9 cellular contexts compared by ENCODE assay signal in the genomic region with DNA sequence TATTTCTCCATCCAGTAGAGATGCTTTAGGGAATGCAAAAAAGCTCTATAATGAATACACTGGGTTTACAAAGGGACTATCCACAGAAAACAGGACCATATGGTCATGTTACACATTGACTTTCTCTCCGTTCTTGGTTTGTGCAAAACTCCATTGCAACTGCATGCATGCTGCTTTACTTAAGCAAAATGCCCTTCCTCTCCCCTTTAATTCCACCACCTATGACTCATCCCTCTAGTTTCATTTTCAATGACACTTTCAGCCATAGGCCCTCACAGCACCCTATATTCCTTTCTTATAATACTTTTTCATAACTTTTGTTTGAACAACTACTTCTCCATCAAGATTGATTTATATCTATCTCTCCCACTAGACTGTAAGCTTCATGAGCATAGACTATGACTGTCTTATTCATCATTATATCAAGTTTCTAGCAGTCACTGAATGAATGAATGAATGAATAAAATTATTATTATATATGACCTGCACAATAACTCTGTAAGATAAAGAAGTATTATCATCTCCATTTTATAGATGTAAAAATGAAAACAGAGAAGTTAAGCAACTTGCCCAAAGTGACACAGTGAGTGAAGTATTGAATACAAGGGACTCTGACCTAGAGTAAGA.
DNase-seq lines count a peak whose midpoint lies in the region; ATAC-seq lines count a peak whose summit lies in the region.
"Had no signal": no experiment of that assay in that cellular context is flagged by ENCODE, and none has a peak within 500 bp of the region (broad histone marks: within the 10 kb centered on the region; RNA-seq: fewer than 3 reads in every experiment).

No MANE protein-coding gene starts in this region.

- DNase-seq in EL (peak; percentile 75), fibroblast of gingiva (ENCODE audit: low read depth) (peak; percentile 50), activated gamma-delta T cell treated with Interleukin-2 at 50 U/mL for 16 hours (no peak), HPDE6-E6E7 (ENCODE audit: extremely low spot score) (no peak), caudate nucleus (lab: John Stamatoyannopoulos, UW) (no peak)
- no peak for DNase-seq in activated CD4-positive, alpha-beta T cell treated with anti-CD3 and anti-CD28 coated beads, Interleukin-2, amount 50 U/mL, for 1 hour
- DNase-seq: stimulated activated CD4-positive, alpha-beta T cell treated with anti-CD3 and anti-CD28 coated beads, Interleukin-4, amount 100 ng/mL, for 1 hour had no signal

- H3K27ac ChIP-seq in caudate nucleus (ENCODE audit: low read depth, low read length) = no peak overlapping the region

- peak; percentile 84 for ATAC-seq in GM21528 (IDR thresholded peaks at IDR 0.05; ENCODE audit: low FRiP score, unreplicated experiment)
- ATAC-seq in HG03571 (IDR thresholded peaks at IDR 0.05; ENCODE audit: unreplicated experiment) = peak; percentile 89

Comparison
In these comparisons a context has a peak if more than half of its experiments do, and no peak if none do; other contexts are left out.
1. DNase-seq: peak in EL (single experiment) and fibroblast of gingiva (single experiment); none in activated gamma-delta T cell treated with Interleukin-2 at 50 U/mL for 16 hours (single experiment), activated CD4-positive, alpha-beta T cell treated with anti-CD3 and anti-CD28 coated beads, Interleukin-2, amount 50 U/mL, for 1 hour (single experiment), HPDE6-E6E7 (single experiment) and caudate nucleus (0 of 61).